In genomic region chr19:47581605-47582319, GRCh38 we compare ENCODE assay signal across 12 cellular contexts. TPM values are rescaled to one million over a fixed set of nuclear protein-coding genes. Genes with fewer than 3 reads are reported as not detected.
DNase-seq lines count a peak whose midpoint lies in the region; ATAC-seq and TF ChIP-seq lines count a peak whose summit lies in the region.
"Had no signal": no experiment of that assay in that cellular context is flagged by ENCODE, and none has a peak within 500 bp of the region (broad histone marks: within the 10 kb centered on the region; RNA-seq: fewer than 3 reads in every experiment).

No MANE protein-coding gene starts in this region.

- no peaks in the 10 kb centered on the region for H3K9me2 ChIP-seq in SK-N-SH

- H3K79me2 ChIP-seq in SK-N-SH (ENCODE audit: insufficient read depth) = no peaks in the 10 kb centered on the region

- ATAC-seq in SK-N-SH treated with all-trans-retinoic acid at 6 μM for 48 hours (no peak), HG03097 (IDR thresholded peaks at IDR 0.05; ENCODE audit: low FRiP score, unreplicated experiment) (no peak)
- no peak for ATAC-seq in effector memory CD8-positive, alpha-beta T cell (replicated peaks)
- ATAC-seq: heart left ventricle, sciatic nerve had no signal

- CTCF ChIA-PET in SK-N-SH (lab: Yijun Ruan, JAX) = no interaction called here

- H3K27ac ChIP-seq in SK-N-SH (ENCODE audit: low read depth in 2 of 2, low read length in 1 of 2) (no peak overlapping the region), skin epidermis (peak overlapping the region in 15 of 21 experiments; percentile 13 to 74 (median 55))
- H3K27ac ChIP-seq: heart left ventricle had no signal

- no peaks in the 10 kb centered on the region for H3K9me3 ChIP-seq in SK-N-SH

- TF ChIP-seq CTCF in SK-N-SH (IDR thresholded peaks at IDR 0.05) (no peak), LNCaP clone FGC (IDR thresholded peaks at IDR 0.05; ENCODE audit: control insufficient read depth, extremely low read depth, insufficient read depth) (no peak)

- TF ChIP-seq EP300 in SK-N-SH (IDR thresholded peaks at IDR 0.05; ENCODE audit: borderline replicate concordance in 1 of 2, low read depth in 1 of 2, low read length in 1 of 2) = no peak

- H2AFZ ChIP-seq in SK-N-SH (ENCODE audit: low read depth) = no peak overlapping the region

- no peaks in the 10 kb centered on the region for H4K20me1 ChIP-seq in SK-N-SH (ENCODE audit: insufficient read depth)

- no peaks in the 10 kb centered on the region for H3K27me3 ChIP-seq in SK-N-SH (ENCODE audit: insufficient read depth)
- H3K27me3 ChIP-seq: heart left ventricle had no signal

- H3K9ac ChIP-seq in SK-N-SH = no peak overlapping the region

- H3K36me3 ChIP-seq in SK-N-SH (replicated peaks in 1 of 2; ENCODE audit: control insufficient read depth in 1 of 2, insufficient read depth in 2 of 2, low read length in 1 of 2) = no peaks in the 10 kb centered on the region
- H3K36me3 ChIP-seq: heart left ventricle had no signal

- H3K4me3 ChIP-seq in SK-N-SH (ENCODE audit: low read depth in 2 of 2, low read length in 1 of 2) = no peak overlapping the region
- H3K4me3 ChIP-seq in LNCaP clone FGC (ENCODE audit: low read depth, low read length) = no peak overlapping the region
- H3K4me3 ChIP-seq in skin epidermis = no peak overlapping the region

- WGBS in SK-N-SH (ENCODE audit: low lambda C conversion rate) = 83% methylated on average over 6 of the region's 6 CpGs

- H3K36me3 Mint-ChIP-seq in effector memory CD8-positive, alpha-beta T cell (ENCODE audit: insufficient read depth) = peaks cover 10% of the 10 kb centered on the region

- 0 out of 2 replicates have a peak overlapping the region, but pooled peaks have one; percentile 66 for H3K4me2 ChIP-seq in SK-N-SH

- no peak for DNase-seq in SK-N-SH
- DNase-seq in LNCaP clone FGC (ENCODE audit: low read depth) = peak; percentile 66
- DNase-seq in effector memory CD8-positive, alpha-beta T cell = no peak
- DNase-seq in amygdala (lab: John Stamatoyannopoulos, UW) = no peak
- DNase-seq in SHP77 treated with DMSO at 0.1 percent for 48 hours (lab: John Stamatoyannopoulos, UW) = no peak
- DNase-seq: cortex of kidney, heart left ventricle, NCI-H1417 had no signal

- H3K4me3 Mint-ChIP-seq in effector memory CD8-positive, alpha-beta T cell = peak overlapping the region; percentile 50 to 72

- peak overlapping the region; percentile 74 to 78 for H3K27ac Mint-ChIP-seq in effector memory CD8-positive, alpha-beta T cell

- no peaks in the 10 kb centered on the region for H3K27me3 Mint-ChIP-seq in effector memory CD8-positive, alpha-beta T cell

- no peak for TF ChIP-seq RAD21 in SK-N-SH (IDR thresholded peaks at IDR 0.05; ENCODE audit: low read length)

- H3K9me3 Mint-ChIP-seq in effector memory CD8-positive, alpha-beta T cell = peaks cover 0 to 4% of the 10 kb centered on the region in 2 donors

- H3K4me1 ChIP-seq in SK-N-SH (ENCODE audit: control insufficient read depth in 1 of 2, insufficient read depth in 2 of 2, low read depth in 1 of 2, low read length in 1 of 2) = no peaks in the 10 kb centered on the region
- H3K4me1 ChIP-seq: heart left ventricle had no signal

- POLR2A ChIA-PET in SK-N-SH (lab: Yijun Ruan, JAX) = no interaction called here

- H3F3A ChIP-seq in SK-N-SH (replicated peaks; ENCODE audit: insufficient read depth) = peaks cover 9% of the 10 kb centered on the region

- peaks cover 20 to 28% of the 10 kb centered on the region in 2 donors for H3K4me1 Mint-ChIP-seq in effector memory CD8-positive, alpha-beta T cell (ENCODE audit: low read depth in 2 of 2)

TF ChIP-seq in SK-N-SH, 30 proteins besides CTCF, POLR2A, EP300 and RAD21 (continues in another document):
- TF ChIP-seq YY1 (IDR thresholded peaks at IDR 0.05; ENCODE audit: low read depth) = no peak
- no peak for TF ChIP-seq SIN3A (IDR thresholded peaks at IDR 0.05; ENCODE audit: borderline replicate concordance, low read depth, low read length)
- no peak for TF ChIP-seq FOSL2 (IDR thresholded peaks at IDR 0.05; ENCODE audit: borderline replicate concordance, low read depth)
- TF ChIP-seq USF1 (IDR thresholded peaks at IDR 0.05; ENCODE audit: borderline replicate concordance, low read depth) = no peak
- no peak for TF ChIP-seq FOXM1 (IDR thresholded peaks at IDR 0.05; ENCODE audit: low read depth)
- no peak for TF ChIP-seq POLR2AphosphoS5 (IDR thresholded peaks at IDR 0.05; ENCODE audit: low read depth, low read length)
- no peak for TF ChIP-seq MEF2A (IDR thresholded peaks at IDR 0.05; ENCODE audit: borderline replicate concordance, low read depth)
- no peak for TF ChIP-seq GABPA (IDR thresholded peaks at IDR 0.05; ENCODE audit: low read depth)
- no peak for TF ChIP-seq NFIC (IDR thresholded peaks at IDR 0.05; ENCODE audit: borderline replicate concordance)
- no peak for TF ChIP-seq FOXJ3 (CRISPR knock-in tag; IDR thresholded peaks at IDR 0.05)
- no peak for TF ChIP-seq SMC3 (IDR thresholded peaks at IDR 0.05; ENCODE audit: low read depth, low read length)
- no peak for TF ChIP-seq USF2 (IDR thresholded peaks at IDR 0.05; ENCODE audit: borderline replicate concordance, low read depth, low read length)

TF ChIP-seq in SK-N-SH treated with all-trans-retinoic acid at 6 μM for 48 hours, 23 proteins besides CTCF, POLR2A, EP300 and RAD21:
- TF ChIP-seq TCF4 (CRISPR knock-in tag; IDR thresholded peaks at IDR 0.05; ENCODE audit: borderline replicate concordance) (no peak), SNAI2 (CRISPR knock-in tag; IDR thresholded peaks at IDR 0.05) (no peak), OSR1 (CRISPR knock-in tag; IDR thresholded peaks at IDR 0.05) (no peak), PATZ1 (CRISPR knock-in tag; IDR thresholded peaks at IDR 0.05; ENCODE audit: borderline replicate concordance) (no peak), TSHZ2 (CRISPR knock-in tag; IDR thresholded peaks at IDR 0.05) (no peak), ISL1 (CRISPR knock-in tag; IDR thresholded peaks at IDR 0.05) (no peak), TOX (CRISPR knock-in tag; IDR thresholded peaks at IDR 0.05; ENCODE audit: borderline replicate concordance) (no peak)

RNA-seq across cellular contexts. Expression of gene ZNF541, which starts 8.8 kb away (rescaled TPM):
- 0.08 TPM in 2 replicates for polyA plus RNA-seq in SK-N-SH (2012; rRNA removed)
- 0.05 and 0.10 TPM in 2 replicates for polyA plus RNA-seq in SK-N-SH (2012; cell fraction: cytosol; rRNA removed)
- 0.20 and 0.36 TPM in 2 replicates for polyA plus RNA-seq in SK-N-SH (2012; cell fraction: nucleus; rRNA removed)

RNA-seq across cellular contexts. Expression of gene BICRA, which starts 27.2 kb away (rescaled TPM):
- polyA plus RNA-seq in SK-N-SH (2012; rRNA removed) = 0.75 and 1.4 TPM in 2 replicates
- polyA plus RNA-seq in SK-N-SH (2012; cell fraction: cytosol; rRNA removed) = 1.8 and 2.3 TPM in 2 replicates
- polyA plus RNA-seq in SK-N-SH (2012; cell fraction: nucleus; rRNA removed) = 8.4 and 12.8 TPM in 2 replicates

Comparison
In these comparisons a context has a peak if more than half of its experiments do, and no peak if none do; other contexts are left out.
1. H3K27ac ChIP-seq: peak in skin epidermis (15 of 21); none in SK-N-SH (0 of 2).